Comparison of ENCODE assay signal across 21 cellular contexts in genomic region chr6:84183430-84183829, GRCh38.
"Had no signal": no experiment of that assay in that cellular context is flagged by ENCODE, and none has a peak within 500 bp of the region (broad histone marks: within the 10 kb centered on the region; RNA-seq: fewer than 3 reads in every experiment).

No MANE protein-coding gene starts in this region.

- H3K79me2 ChIP-seq: hepatocyte had no signal

- H3K27me3 ChIP-seq: colonic mucosa, esophagus muscularis mucosa, foreskin keratinocyte, gastroesophageal sphincter, heart left ventricle, hepatocyte, left lung had no signal

- ATAC-seq: effector memory CD8-positive, alpha-beta T cell; foreskin keratinocyte; gastroesophageal sphincter; heart left ventricle; left cardiac atrium; left lung; left ventricle myocardium superior; lower lobe of right lung; mucosa of descending colon had no signal

- H2AFZ ChIP-seq: hepatocyte had no signal

- H3K4me3 ChIP-seq: colonic mucosa, esophagus muscularis mucosa, gastroesophageal sphincter, heart left ventricle, hepatocyte, left lung, lower lobe of right lung, mucosa of descending colon had no signal

- H3K4me2 ChIP-seq: hepatocyte had no signal

- DNase-seq: colonic mucosa; cortex of kidney; effector CD8-positive, alpha-beta T cell; effector memory CD8-positive, alpha-beta T cell; endodermal cell; foreskin keratinocyte; heart left ventricle; hypothalamus; immature natural killer cell; islet precursor cell; left cardiac atrium; left lung; left ventricle myocardium superior; lower lobe of right lung; mesenchymal stem cell; mucosa of descending colon; naive B cell had no signal

- H3K36me3 ChIP-seq: colonic mucosa had no signal

- H3K4me1 ChIP-seq: colonic mucosa, esophagus muscularis mucosa, foreskin keratinocyte, gastroesophageal sphincter, left lung, lower lobe of right lung had no signal

- H3K27ac ChIP-seq: colonic mucosa, epithelial cell of prostate, esophagus muscularis mucosa, foreskin keratinocyte, gastroesophageal sphincter, heart left ventricle, hepatocyte, left lung, lower lobe of right lung had no signal

- H3K9me3 ChIP-seq: colonic mucosa, esophagus muscularis mucosa, gastroesophageal sphincter, left lung, lower lobe of right lung, mucosa of descending colon had no signal
